In the genomic region with DNA sequence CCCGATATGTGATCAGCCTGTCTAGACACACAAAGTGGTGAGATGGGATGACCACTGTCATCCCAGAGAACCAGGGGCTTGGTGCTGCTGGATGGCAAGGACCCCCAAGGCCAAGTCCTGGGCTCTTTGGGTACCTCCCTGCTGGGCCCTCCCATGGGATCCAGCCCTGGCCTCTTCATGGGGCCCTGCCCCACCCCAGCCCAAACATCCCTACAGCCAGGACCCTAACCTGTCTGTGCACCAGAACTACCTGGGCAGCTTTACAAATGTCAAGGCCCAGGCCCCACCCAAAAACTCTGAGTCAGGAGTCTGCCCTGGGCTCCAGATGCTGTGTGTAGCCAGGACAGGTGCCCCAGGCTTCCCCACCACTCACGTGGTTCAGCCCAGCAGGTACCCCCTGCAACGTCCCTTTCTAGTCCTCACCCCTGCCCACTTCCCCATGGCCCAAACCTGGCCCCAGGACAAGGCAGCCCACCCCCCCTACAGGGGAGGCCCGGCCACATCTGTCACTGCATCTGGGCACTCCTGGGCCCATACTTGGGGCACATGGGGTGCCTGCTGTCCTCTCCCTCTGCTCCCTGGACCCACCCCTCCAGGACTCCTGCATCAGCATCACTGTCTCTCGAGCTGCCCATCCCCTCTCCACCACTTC, we compare ENCODE assay signal across 22 cellular contexts.
"Had no signal": no experiment of that assay in that cellular context is flagged by ENCODE, and none has a peak within 500 bp of the region (broad histone marks: within the 10 kb centered on the region; RNA-seq: fewer than 3 reads in every experiment).

No MANE protein-coding gene starts in this region.

- H3K27ac Mint-ChIP-seq: naive thymus-derived CD8-positive, alpha-beta T cell; nephron progenitor cell; progenitor cell of endocrine pancreas; stimulated activated effector memory CD8-positive, alpha-beta T cell treated with anti-CD3 and anti-CD28 coated beads, Interleukin-12 subunit alpha, Interleukin-12 subunit beta, amount 100 ng/mL, for 72 hours; type B pancreatic cell had no signal

- H3K9me3 ChIP-seq: esophagus muscularis mucosa, left ventricle myocardium inferior, lower lobe of right lung, pancreas, right lobe of liver, thyroid gland had no signal

- H3K36me3 ChIP-seq: esophagus muscularis mucosa, left ventricle myocardium inferior, lower lobe of right lung, pancreas, right lobe of liver, stomach, thyroid gland had no signal

- H3K27me3 ChIP-seq: pancreas, right lobe of liver, thyroid gland had no signal

- H3K4me1 Mint-ChIP-seq: central memory CD8-positive, alpha-beta T cell; naive thymus-derived CD8-positive, alpha-beta T cell; nephron progenitor cell; stimulated activated effector memory CD8-positive, alpha-beta T cell treated with anti-CD3 and anti-CD28 coated beads, Interleukin-12 subunit alpha, Interleukin-12 subunit beta, amount 100 ng/mL, for 72 hours had no signal

- H3K4me2 ChIP-seq: smooth muscle cell had no signal

- H3K4me3 ChIP-seq: coronary artery, esophagus muscularis mucosa, left ventricle myocardium inferior, lower lobe of right lung, pancreas, right lobe of liver, smooth muscle cell, stomach, thyroid gland had no signal

- DNase-seq: dermis blood vessel endothelial cell; effector memory CD4-positive, alpha-beta T cell; left colon; left ventricle myocardium inferior; lower lobe of right lung; naive thymus-derived CD8-positive, alpha-beta T cell; nephron progenitor cell; nucleus accumbens; right lobe of liver; stimulated activated CD4-positive, alpha-beta T cell treated with anti-CD3 and anti-CD28 coated beads, Interleukin-2, amount 100 ng/mL, for 24 hours; stimulated activated CD4-positive, alpha-beta T cell treated with anti-CD3 and anti-CD28 coated beads, Interleukin-4, amount 100 ng/mL, for 24 hours; stimulated activated naive CD4-positive, alpha-beta T cell treated with Interleukin-2 at 50 U/mL for 16 hours; stomach; thyroid gland had no signal

- H3K4me3 Mint-ChIP-seq: central memory CD8-positive, alpha-beta T cell; nephron progenitor cell; stimulated activated effector memory CD8-positive, alpha-beta T cell treated with anti-CD3 and anti-CD28 coated beads, Interleukin-12 subunit alpha, Interleukin-12 subunit beta, amount 100 ng/mL, for 72 hours; type B pancreatic cell had no signal

- H3K36me3 Mint-ChIP-seq: naive thymus-derived CD8-positive, alpha-beta T cell; stimulated activated effector memory CD8-positive, alpha-beta T cell treated with anti-CD3 and anti-CD28 coated beads, Interleukin-12 subunit alpha, Interleukin-12 subunit beta, amount 100 ng/mL, for 72 hours; type B pancreatic cell had no signal

- H3K4me1 ChIP-seq: esophagus muscularis mucosa, left ventricle myocardium inferior, lower lobe of right lung, pancreas, right lobe of liver, stomach, thyroid gland had no signal

- H3K9me3 Mint-ChIP-seq: central memory CD8-positive, alpha-beta T cell; stimulated activated effector memory CD8-positive, alpha-beta T cell treated with anti-CD3 and anti-CD28 coated beads, Interleukin-12 subunit alpha, Interleukin-12 subunit beta, amount 100 ng/mL, for 72 hours; type B pancreatic cell had no signal

- H3K27me3 Mint-ChIP-seq: central memory CD8-positive, alpha-beta T cell; naive thymus-derived CD8-positive, alpha-beta T cell; progenitor cell of endocrine pancreas; type B pancreatic cell had no signal

- H3K27ac ChIP-seq: coronary artery, esophagus muscularis mucosa, left ventricle myocardium inferior, lower lobe of right lung, pancreas, right lobe of liver, stomach, thyroid gland had no signal

- ATAC-seq: left colon; lower lobe of right lung; naive thymus-derived CD8-positive, alpha-beta T cell; pancreas; right lobe of liver; stimulated activated effector memory CD8-positive, alpha-beta T cell treated with anti-CD3 and anti-CD28 coated beads, Interleukin-12 subunit alpha, Interleukin-12 subunit beta, amount 100 ng/mL, for 72 hours had no signal
